ENCODE assay signal across 8 cellular contexts in the genomic region with DNA sequence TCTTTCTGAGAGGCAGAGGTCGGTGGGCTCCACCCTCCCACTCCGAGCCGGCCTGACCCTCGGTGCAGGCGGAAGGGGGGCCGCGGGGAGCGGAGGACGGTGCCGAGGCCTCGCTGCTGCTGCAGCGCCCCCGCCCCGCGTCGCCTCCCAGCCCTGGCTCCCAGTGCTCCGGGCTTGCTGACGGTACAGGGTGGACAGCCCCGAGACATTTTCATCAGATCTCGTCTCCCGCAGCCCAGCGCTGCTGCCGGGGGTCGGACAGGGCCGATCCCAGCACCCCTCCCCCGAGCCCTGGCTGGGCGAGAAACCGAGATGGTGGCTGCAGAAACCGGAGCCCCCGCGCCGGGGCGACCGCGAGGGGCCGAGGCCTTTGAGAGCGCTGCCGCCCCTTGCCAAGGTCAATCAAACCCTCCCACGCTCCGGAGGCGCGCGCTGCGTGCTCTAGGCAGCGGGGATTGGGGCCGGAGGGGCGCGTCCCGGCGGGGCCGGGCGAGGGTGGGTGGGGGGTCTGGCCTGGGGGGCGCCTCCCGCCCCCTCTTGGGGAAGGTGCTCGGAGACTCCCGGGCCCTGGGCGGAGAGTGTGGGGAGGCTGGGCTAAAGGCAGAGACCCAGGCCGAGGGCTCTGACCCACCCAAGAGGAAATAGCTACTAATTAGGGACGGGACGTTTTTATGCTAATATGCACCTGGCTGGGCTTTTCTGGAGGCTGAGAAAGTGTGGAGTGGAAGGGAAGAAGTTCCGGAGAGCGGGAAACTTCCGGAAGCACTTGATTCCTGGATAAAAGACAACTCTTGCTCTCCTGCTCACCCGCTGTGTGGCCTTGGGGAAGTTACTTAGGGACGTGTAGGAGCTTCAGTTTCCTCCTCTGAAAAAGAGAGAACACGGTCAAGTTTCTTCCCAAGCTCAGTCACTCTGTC. TPM values are rescaled to one million over a fixed set of nuclear protein-coding genes. Genes with fewer than 3 reads are reported as not detected.
DNase-seq lines count a peak whose midpoint lies in the region; ATAC-seq, FAIRE-seq and TF ChIP-seq lines count a peak whose summit lies in the region.

No MANE protein-coding gene starts in this region.

- H3K4me2 ChIP-seq in mammary epithelial cell (ENCODE audit: insufficient read depth, low read depth, low read length) = no peak overlapping the region
- H3K4me2 ChIP-seq in endothelial cell of umbilical vein (ENCODE audit: insufficient read depth, low read length) = no peak overlapping the region

- H2AFZ ChIP-seq in mammary epithelial cell (ENCODE audit: low read depth, low read length) (no peak overlapping the region), endothelial cell of umbilical vein (ENCODE audit: low read depth, low read length) (no peak overlapping the region)

- peak overlapping the region; percentile 92 to 94 for H3K27ac ChIP-seq in breast epithelium
- no peak overlapping the region for H3K27ac ChIP-seq in mammary epithelial cell (ENCODE audit: insufficient read depth, low read depth, low read length)
- no peak overlapping the region for H3K27ac ChIP-seq in endothelial cell of umbilical vein (ENCODE audit: insufficient read depth, low read depth, low read length)
- H3K27ac ChIP-seq in muscle layer of colon (ENCODE audit: low read depth, low read length) = no peak overlapping the region
- peak overlapping the region; percentile 61 to 74 for H3K27ac ChIP-seq in uterus

- no peak for ATAC-seq in HG03378 (IDR thresholded peaks at IDR 0.05; ENCODE audit: unreplicated experiment)

- 52% methylated on average over 28 of the region's 66 CpGs for WGBS in mammary epithelial cell (ENCODE audit: low coverage, missing lambda C conversion rate)

- H3K4me1 ChIP-seq in breast epithelium = peaks cover 0 to 12% of the 10 kb centered on the region in 2 donors
- H3K4me1 ChIP-seq in mammary epithelial cell (ENCODE audit: insufficient read depth, low read length) = peaks cover 28% of the 10 kb centered on the region
- H3K4me1 ChIP-seq in endothelial cell of umbilical vein (ENCODE audit: control insufficient read depth, extremely low read depth, insufficient read depth, low read length) = no peaks in the 10 kb centered on the region
- H3K4me1 ChIP-seq in muscle layer of colon (ENCODE audit: insufficient read depth, low read length) = peaks cover 14% of the 10 kb centered on the region
- H3K4me1 ChIP-seq in uterus = peaks cover 4 to 16% of the 10 kb centered on the region in 2 donors

- H3K4me3 ChIP-seq in breast epithelium (peak overlapping the region; percentile 40 to 71 (median 60)), mammary epithelial cell (replicated peaks in 1 of 3; ENCODE audit: insufficient read depth in 1 of 3, low read depth in 2 of 3, low read length in 3 of 3) (no peak overlapping the region), endothelial cell of umbilical vein (replicated peaks in 1 of 3; ENCODE audit: insufficient read depth in 1 of 3, low read depth in 1 of 3, low read length in 3 of 3) (no peak overlapping the region), muscle layer of colon (ENCODE audit: low read depth in 1 of 2, low read length in 2 of 2) (peak overlapping the region; percentile 18 to 38), uterus (peak overlapping the region; percentile 19 to 36)

- H3K36me3 ChIP-seq in breast epithelium = no peaks in the 10 kb centered on the region
- no peaks in the 10 kb centered on the region for H3K36me3 ChIP-seq in mammary epithelial cell (ENCODE audit: insufficient read depth, low read length)
- no peaks in the 10 kb centered on the region for H3K36me3 ChIP-seq in endothelial cell of umbilical vein (ENCODE audit: control insufficient read depth in 2 of 2, extremely low read depth in 1 of 2, insufficient read depth in 2 of 2, low read length in 2 of 2)
- H3K36me3 ChIP-seq in muscle layer of colon (ENCODE audit: insufficient read depth, low read length) = no peaks in the 10 kb centered on the region
- H3K36me3 ChIP-seq in uterus = no peaks in the 10 kb centered on the region

- in situ Hi-C loops in mammary epithelial cell (cut with MboI; ENCODE audit: low sequenced_read_pairs in 2 of 2) = loop anchor here in 1 of 2 donors (5.0 kb wide), 1 partner anchor 48 kb away; no protein-coding TSS in a partner anchor

- CTCF ChIA-PET in mammary epithelial cell (lab: Charles Lee; ENCODE audit: low non-redundant PET) = no interaction called here
- CTCF ChIA-PET in endothelial cell of umbilical vein (lab: Charles Lee) = no interaction called here

- H3K27me3 ChIP-seq in breast epithelium = no peaks in the 10 kb centered on the region
- H3K27me3 ChIP-seq in mammary epithelial cell (ENCODE audit: insufficient read depth, low read length) = no peaks in the 10 kb centered on the region
- peaks cover 48 to 49% of the 10 kb centered on the region in 2 experiments for H3K27me3 ChIP-seq in endothelial cell of umbilical vein (ENCODE audit: control insufficient read depth in 2 of 2, insufficient read depth in 2 of 2, low read length in 2 of 2)
- peaks cover 12 to 34% of the 10 kb centered on the region in 2 donors for H3K27me3 ChIP-seq in muscle layer of colon (ENCODE audit: control insufficient read depth in 1 of 2, insufficient read depth in 2 of 2, low read length in 2 of 2)
- H3K27me3 ChIP-seq in uterus = no peaks in the 10 kb centered on the region

- BruUV-seq in mammary epithelial cell (replicated peaks; lab: Mats Ljungman, UMichigan) = no TSS peak
- BruUV-seq in endothelial cell of umbilical vein (replicated peaks; lab: Mats Ljungman, UMichigan) = no TSS peak

- TF ChIP-seq CTCF in breast epithelium (IDR thresholded peaks at IDR 0.05) (no peak), mammary epithelial cell (conservative IDR thresholded peaks at IDR 0.05 in 1 of 2, IDR thresholded peaks at IDR 0.05 in 1 of 2; ENCODE audit: extremely low read depth in 1 of 2, insufficient read depth in 1 of 2, low read depth in 1 of 2, low read length in 2 of 2) (no peak), endothelial cell of umbilical vein (IDR thresholded peaks at IDR 0.05; ENCODE audit: extremely low read depth in 1 of 2, insufficient read depth in 1 of 2, low read depth in 1 of 2, low read length in 2 of 2) (no peak), uterus (IDR thresholded peaks at IDR 0.05) (no peak)

- no peaks in the 10 kb centered on the region for H3K9me1 ChIP-seq in endothelial cell of umbilical vein (replicated peaks; ENCODE audit: control insufficient read depth, extremely low read depth, insufficient read depth, low read length)

- no peak for DNase-seq in breast epithelium (ENCODE audit: low spot score in 2 of 2)
- DNase-seq in mammary epithelial cell = no peak
- no peak for DNase-seq in endothelial cell of umbilical vein (ENCODE audit: low read depth, low spot score)
- DNase-seq in uterus = peak in 1 of 2 donors; percentile 59
- no peak for DNase-seq in NCI-H510A (lab: John Stamatoyannopoulos, UW)
- DNase-seq in SIG-M5 treated with dmso at 0.1 percent for 504 hours (lab: John Stamatoyannopoulos, UW; ENCODE audit: unreplicated experiment) = no peak

- no peak overlapping the region for H3K9ac ChIP-seq in mammary epithelial cell (ENCODE audit: insufficient read depth, low read length)
- no peak overlapping the region for H3K9ac ChIP-seq in endothelial cell of umbilical vein (replicated peaks; ENCODE audit: extremely low read depth, insufficient read depth, low read length)
- H3K9ac ChIP-seq in muscle layer of colon (ENCODE audit: low read length) = no peak overlapping the region

- TF ChIP-seq POLR2A in breast epithelium (IDR thresholded peaks at IDR 0.05) (no peak), endothelial cell of umbilical vein (IDR thresholded peaks at IDR 0.05; ENCODE audit: low read depth, low read length) (no peak), uterus (IDR thresholded peaks at IDR 0.05) (no peak)

- H3K79me2 ChIP-seq in mammary epithelial cell (ENCODE audit: insufficient read depth, low read length) (no peaks in the 10 kb centered on the region), endothelial cell of umbilical vein (ENCODE audit: control insufficient read depth, insufficient read depth, low read length) (no peaks in the 10 kb centered on the region)

- H4K20me1 ChIP-seq in mammary epithelial cell (ENCODE audit: insufficient read depth, low read length) (no peaks in the 10 kb centered on the region), endothelial cell of umbilical vein (replicated peaks; ENCODE audit: control insufficient read depth, extremely low read depth, insufficient read depth, low read length) (no peaks in the 10 kb centered on the region)

- H3K9me3 ChIP-seq in breast epithelium (no peaks in the 10 kb centered on the region), mammary epithelial cell (replicated peaks; ENCODE audit: insufficient read depth, low read length) (no peaks in the 10 kb centered on the region), endothelial cell of umbilical vein (replicated peaks; ENCODE audit: control insufficient read depth, insufficient read depth, low read length) (no peaks in the 10 kb centered on the region), muscle layer of colon (ENCODE audit: low read length) (no peaks in the 10 kb centered on the region), uterus (no peaks in the 10 kb centered on the region)

- dilution Hi-C loops in mammary epithelial cell (cut with HindIII; ENCODE audit: low sequenced_read_pairs) = no loop called here
- dilution Hi-C loops in endothelial cell of umbilical vein (cut with MboI; ENCODE audit: extremely low pct_ligation_motif_present, low sequenced_read_pairs) = no loop called here

- intact Hi-C loops in breast epithelium (cut with DNase I; ENCODE audit: low total_unique reads) (no loop called here), mammary epithelial cell (cut with micrococcal nuclease) (no loop called here), endothelial cell of umbilical vein (cut with micrococcal nuclease) (no loop called here), uterus (cut with DNase I; ENCODE audit: low total_unique reads) (no loop called here)

- no peak for FAIRE-seq in endothelial cell of umbilical vein (lab: Jason Lieb, UNC)

- POLR2A ChIA-PET in endothelial cell of umbilical vein (lab: Charles Lee) = no interaction called here

TF ChIP-seq in endothelial cell of umbilical vein, 7 proteins besides CTCF, POLR2A, EP300 and RAD21 (continues in another document):
- TF ChIP-seq EZH2 (IDR thresholded peaks at IDR 0.05; ENCODE audit: borderline replicate concordance, low read depth, low read length, severe bottlenecking) = peak; percentile 78

RNA-seq across cellular contexts. Expression of gene EPHB3, which starts 42.7 kb away (rescaled TPM):
- total RNA-seq in breast epithelium = 10 to 100 TPM in 1 of 3 donors, 1 to 10 TPM in 1, under 1 TPM in 1; 0.32 to 25.3 (median 7.9) TPM
- 10 to 100 TPM; 17.6 to 45.2 TPM for total RNA-seq in mammary epithelial cell
- 8.2 TPM for polyA plus RNA-seq in mammary epithelial cell
- 16.6 TPM for polyA minus RNA-seq in mammary epithelial cell
- total RNA-seq in endothelial cell of umbilical vein = not detected in 2 replicates
- polyA plus RNA-seq in endothelial cell of umbilical vein = 0.01 TPM in 1 of 2 replicates, not detected in the other
- not detected in 2 replicates for polyA plus RNA-seq in endothelial cell of umbilical vein (2011; cell fraction: cytosol; rRNA removed)
- polyA plus RNA-seq in endothelial cell of umbilical vein (2011; cell fraction: nucleus; rRNA removed) = not detected in 2 replicates
- not detected in 2 replicates for polyA plus RNA-seq in endothelial cell of umbilical vein (2012)
- not detected in 2 replicates for polyA minus RNA-seq in endothelial cell of umbilical vein
- not detected for polyA minus RNA-seq in endothelial cell of umbilical vein (2011; cell fraction: cytosol; rRNA and poly(A)+ RNA removed)
- polyA minus RNA-seq in endothelial cell of umbilical vein (2011; cell fraction: nucleus; rRNA and poly(A)+ RNA removed) = not detected in 2 replicates
- 10 to 100 TPM in 2 of 4 donors, 1 to 10 TPM in 2; 2.0 to 70.2 (median 19.7) TPM for total RNA-seq in uterus

Comparison
In these comparisons a context has a peak if more than half of its experiments do, and no peak if none do; other contexts are left out.
1. H3K27ac ChIP-seq: peak in breast epithelium (2 of 2) and uterus (2 of 2); none in mammary epithelial cell (single experiment), endothelial cell of umbilical vein (single experiment) and muscle layer of colon (single experiment).
2. H3K4me3 ChIP-seq: peak in breast epithelium (3 of 3), muscle layer of colon (2 of 2) and uterus (2 of 2); none in mammary epithelial cell (0 of 3) and endothelial cell of umbilical vein (0 of 3).